In the genomic region with DNA sequence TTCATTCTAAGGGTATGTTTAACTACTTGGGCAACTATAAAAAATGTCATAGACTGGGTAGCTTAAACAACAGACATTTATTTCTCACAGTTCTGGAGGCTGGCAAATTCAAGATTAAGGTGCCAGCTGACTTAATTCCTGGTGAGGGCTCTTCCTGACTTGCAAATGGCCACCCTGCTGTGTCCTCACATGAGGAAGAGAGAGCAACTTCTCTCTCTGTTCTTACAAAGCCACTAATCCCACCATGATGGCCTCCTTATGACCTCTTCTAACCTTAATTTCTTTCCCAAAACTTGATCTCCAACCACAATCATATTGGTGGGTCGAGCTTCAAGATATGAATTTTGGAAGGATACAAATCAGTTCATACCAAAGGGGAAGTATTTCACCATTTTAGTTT, we compare ENCODE assay signal across 30 cellular contexts.
"Had no signal": no experiment of that assay in that cellular context is flagged by ENCODE, and none has a peak within 500 bp of the region (broad histone marks: within the 10 kb centered on the region; RNA-seq: fewer than 3 reads in every experiment).

No MANE protein-coding gene starts in this region.

- H3K4me3 ChIP-seq: colonic mucosa, ovary, right lobe of liver, thoracic aorta had no signal

- H3K4me3 Mint-ChIP-seq: activated CD8-positive, alpha-beta memory T cell treated with anti-CD3 and anti-CD28 coated beads, Interleukin-2, amount 10 ng/mL, durations not matched to agents 7 days and 5 days; activated CD8-positive, alpha-beta T cell treated with anti-CD3 and anti-CD28 coated beads, Interleukin-2, amount 10 ng/mL, durations not matched to agents 7 days and 5 days; activated naive CD4-positive, alpha-beta T cell treated with anti-CD3 and anti-CD28 coated beads, Interleukin-2, amount 50 U/mL, for 24 hours; activated naive CD8-positive, alpha-beta T cell treated with anti-CD3 and anti-CD28 coated beads, Interleukin-2, amount 50 U/mL, for 24 hours; immature natural killer cell; memory B cell; nephron; stimulated activated effector memory CD8-positive, alpha-beta T cell treated with anti-CD3 and anti-CD28 coated beads, Interleukin-12 subunit alpha, Interleukin-12 subunit beta, amount 100 ng/mL, for 72 hours; stimulated activated naive CD8-positive, alpha-beta T cell treated with anti-CD3 and anti-CD28 coated beads, Interleukin-15, Interleukin-2, amounts not matched to agents 100 ng/mL and 50 ng/mL, for 24 hours; T-helper 1 cell treated with Interleukin-12 subunit alpha and Interleukin-12 subunit beta and Interleukin-4 antibody, amounts not matched to agents 30 μg/mL and 1 μg/mL, for 36 hours had no signal

- H3K27ac Mint-ChIP-seq: activated CD8-positive, alpha-beta memory T cell treated with anti-CD3 and anti-CD28 coated beads, Interleukin-2, amount 10 ng/mL, durations not matched to agents 7 days and 5 days; activated CD8-positive, alpha-beta T cell treated with anti-CD3 and anti-CD28 coated beads, Interleukin-2, amount 10 ng/mL, durations not matched to agents 7 days and 5 days; activated naive CD4-positive, alpha-beta T cell treated with anti-CD3 and anti-CD28 coated beads, Interleukin-2, amount 50 U/mL, for 24 hours; activated naive CD8-positive, alpha-beta T cell treated with anti-CD3 and anti-CD28 coated beads, Interleukin-2, amount 50 U/mL, for 24 hours; activated T-helper 2 cell treated with anti-CD3 and anti-CD28 coated beads, Interferon-gamma antibody, Interleukin-2, Interleukin-4, amounts not matched to agents 10 μg/mL and 5 μg/mL and 100 μg/mL, durations not matched to agents 14 hours and 24 hours and 36 hours; immature natural killer cell; memory B cell; nephron; progenitor cell of endocrine pancreas; stimulated activated effector memory CD8-positive, alpha-beta T cell treated with anti-CD3 and anti-CD28 coated beads, Interleukin-12 subunit alpha, Interleukin-12 subunit beta, amount 100 ng/mL, for 72 hours; stimulated activated naive CD8-positive, alpha-beta T cell treated with anti-CD3 and anti-CD28 coated beads, Interleukin-15, Interleukin-2, amounts not matched to agents 100 ng/mL and 50 ng/mL, for 24 hours; T-helper 1 cell treated with Interleukin-12 subunit alpha and Interleukin-12 subunit beta and Interleukin-4 antibody, amounts not matched to agents 30 μg/mL and 1 μg/mL, for 36 hours had no signal

- ATAC-seq: activated CD8-positive, alpha-beta memory T cell treated with anti-CD3 and anti-CD28 coated beads, Interleukin-2, amount 10 ng/mL, durations not matched to agents 7 days and 5 days; activated CD8-positive, alpha-beta T cell treated with anti-CD3 and anti-CD28 coated beads, Interleukin-2, amount 10 ng/mL, durations not matched to agents 7 days and 5 days; activated naive CD8-positive, alpha-beta T cell treated with anti-CD3 and anti-CD28 coated beads, Interleukin-2, amount 50 U/mL, for 24 hours; left colon; right lobe of liver; stimulated activated effector memory CD8-positive, alpha-beta T cell treated with anti-CD3 and anti-CD28 coated beads, Interleukin-12 subunit alpha, Interleukin-12 subunit beta, amount 100 ng/mL, for 72 hours had no signal

- H3K4me1 ChIP-seq: colonic mucosa, right lobe of liver had no signal

- H3K36me3 ChIP-seq: colonic mucosa, neutrophil, ovary, right lobe of liver, thoracic aorta, WERI-Rb-1 had no signal

- H3K9me3 ChIP-seq: colonic mucosa, neutrophil, ovary, right lobe of liver, thoracic aorta had no signal

- H3K36me3 Mint-ChIP-seq: activated CD8-positive, alpha-beta memory T cell treated with anti-CD3 and anti-CD28 coated beads, Interleukin-2, amount 10 ng/mL, durations not matched to agents 7 days and 5 days; activated naive CD4-positive, alpha-beta T cell treated with anti-CD3 and anti-CD28 coated beads, Interleukin-2, amount 50 U/mL, for 24 hours; immature natural killer cell; memory B cell; stimulated activated effector memory CD8-positive, alpha-beta T cell treated with anti-CD3 and anti-CD28 coated beads, Interleukin-12 subunit alpha, Interleukin-12 subunit beta, amount 100 ng/mL, for 72 hours had no signal

- DNase-seq: activated CD4-positive, alpha-beta T cell treated with anti-CD3 and anti-CD28 coated beads, Interleukin-2, amount 50 U/mL, for 1 hour; activated CD8-positive, alpha-beta memory T cell treated with anti-CD3 and anti-CD28 coated beads, Interleukin-2, amount 10 ng/mL, durations not matched to agents 7 days and 5 days; activated CD8-positive, alpha-beta T cell treated with anti-CD3 and anti-CD28 coated beads, Interleukin-2, amount 10 ng/mL, durations not matched to agents 7 days and 5 days; activated naive CD8-positive, alpha-beta T cell treated with anti-CD3 and anti-CD28 coated beads, Interleukin-2, amount 50 U/mL, for 24 hours; activated T-cell treated with anti-CD3 and anti-CD28 coated beads, Interleukin-2, amount 50 U/mL, for 48 hours; colonic mucosa; effector CD8-positive, alpha-beta T cell; head of caudate nucleus; hippocampal formation; immature natural killer cell; kidney; left colon; ovary; right lobe of liver; stimulated activated CD4-positive, alpha-beta T cell treated with anti-CD3 and anti-CD28 coated beads, Interleukin-12 subunit alpha, Interleukin-12 subunit beta, amount 100 ng/mL, for 4 hours; stimulated activated CD4-positive, alpha-beta T cell treated with anti-CD3 and anti-CD28 coated beads, Interleukin-4, amount 100 ng/mL, for 24 hours; SW 1271; T-helper 9 cell; trophoblast cell; WERI-Rb-1 had no signal

- H3K27me3 ChIP-seq: colonic mucosa, neutrophil, ovary, right lobe of liver had no signal

- H3K4me1 Mint-ChIP-seq: activated CD8-positive, alpha-beta memory T cell treated with anti-CD3 and anti-CD28 coated beads, Interleukin-2, amount 10 ng/mL, durations not matched to agents 7 days and 5 days; activated naive CD4-positive, alpha-beta T cell treated with anti-CD3 and anti-CD28 coated beads, Interleukin-2, amount 50 U/mL, for 24 hours; activated naive CD8-positive, alpha-beta T cell treated with anti-CD3 and anti-CD28 coated beads, Interleukin-2, amount 50 U/mL, for 24 hours; immature natural killer cell; memory B cell; nephron; stimulated activated effector memory CD8-positive, alpha-beta T cell treated with anti-CD3 and anti-CD28 coated beads, Interleukin-12 subunit alpha, Interleukin-12 subunit beta, amount 100 ng/mL, for 72 hours had no signal

- H3K27ac ChIP-seq: colonic mucosa, neutrophil, ovary, right lobe of liver, thoracic aorta, WERI-Rb-1 had no signal

- H3K27me3 Mint-ChIP-seq: memory B cell, progenitor cell of endocrine pancreas had no signal

- H3K9me3 Mint-ChIP-seq: activated T-helper 2 cell treated with anti-CD3 and anti-CD28 coated beads, Interferon-gamma antibody, Interleukin-2, Interleukin-4, amounts not matched to agents 10 μg/mL and 5 μg/mL and 100 μg/mL, durations not matched to agents 14 hours and 24 hours and 36 hours; stimulated activated effector memory CD8-positive, alpha-beta T cell treated with anti-CD3 and anti-CD28 coated beads, Interleukin-12 subunit alpha, Interleukin-12 subunit beta, amount 100 ng/mL, for 72 hours had no signal
